In the genomic region with DNA sequence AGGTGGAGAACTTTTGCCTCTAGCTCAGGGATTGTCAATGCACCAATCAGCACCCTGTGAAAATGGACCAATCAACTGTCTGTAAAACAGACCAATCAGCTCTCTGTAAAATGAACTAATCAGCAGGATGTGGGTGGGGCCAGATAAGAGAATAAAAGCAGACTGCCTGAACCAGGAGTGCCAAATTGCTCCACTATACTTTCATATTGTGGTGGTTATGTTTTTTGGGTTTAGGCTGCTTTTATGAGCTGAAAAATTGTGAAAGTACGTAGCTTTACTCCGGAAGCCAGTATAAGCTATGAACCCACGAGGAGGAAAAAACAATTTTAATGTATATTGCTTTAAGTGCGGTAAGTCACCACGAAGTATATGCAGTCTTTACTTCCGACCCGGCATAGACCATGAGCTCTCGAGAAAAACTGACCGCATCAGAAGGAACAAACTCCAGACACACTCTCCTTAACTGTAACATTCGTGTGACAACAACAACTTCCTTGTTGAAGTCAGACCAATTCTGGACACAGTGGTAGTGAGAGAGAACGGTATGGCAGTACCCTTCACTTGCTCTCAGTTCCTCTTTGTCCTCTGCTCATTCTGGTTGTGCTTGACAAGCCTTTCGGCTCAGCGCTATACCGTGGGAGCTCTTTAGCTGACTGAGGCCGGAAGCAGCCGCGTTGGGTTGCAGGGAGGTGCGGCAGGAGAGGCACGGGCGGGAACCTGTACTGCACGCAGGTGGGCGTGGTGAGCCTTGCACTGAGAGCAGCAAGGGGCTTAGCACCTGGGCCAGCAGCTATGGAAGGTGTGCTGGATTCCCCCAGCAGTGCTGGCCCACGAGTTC, we compare ENCODE assay signal across 8 cellular contexts.
DNase-seq lines count a peak whose midpoint lies in the region; ATAC-seq and TF ChIP-seq lines count a peak whose summit lies in the region.

No MANE protein-coding gene starts in this region.

- no peaks in the 10 kb centered on the region for H3K36me3 ChIP-seq in mesendoderm (ENCODE audit: control insufficient read depth, insufficient read depth, low read length)
- no peaks in the 10 kb centered on the region for H3K36me3 ChIP-seq in esophagus muscularis mucosa

- H3K79me2 ChIP-seq in mesendoderm (ENCODE audit: control insufficient read depth, insufficient read depth, low read length), result no peaks in the 10 kb centered on the region

- no peak overlapping the region for H4K8ac ChIP-seq in mesendoderm (ENCODE audit: low read depth, low read length)

- no peak overlapping the region for H3K4me2 ChIP-seq in mesendoderm (ENCODE audit: low read length)

- H3K4me1 ChIP-seq in mesendoderm (ENCODE audit: control insufficient read depth, low read depth, low read length) (peaks cover 1% of the 10 kb centered on the region), esophagus muscularis mucosa (no peaks in the 10 kb centered on the region)

- H2BK15ac ChIP-seq in mesendoderm (replicated peaks; ENCODE audit: low read depth), result no peak overlapping the region

- TF ChIP-seq EP300 in esophagus muscularis mucosa (IDR thresholded peaks at IDR 0.05), result no peak

- no peak overlapping the region for H3K4ac ChIP-seq in mesendoderm (ENCODE audit: low read depth, low read length)

- H3K9me3 ChIP-seq in esophagus muscularis mucosa, result no peaks in the 10 kb centered on the region

- peaks cover 12% of the 10 kb centered on the region for H3K36me3 Mint-ChIP-seq in central memory CD8-positive, alpha-beta T cell (ENCODE audit: insufficient read depth)

- no peaks in the 10 kb centered on the region for H3K27me3 Mint-ChIP-seq in central memory CD8-positive, alpha-beta T cell

- no peaks in the 10 kb centered on the region for H3K79me1 ChIP-seq in mesendoderm (ENCODE audit: low read length)

- H3K18ac ChIP-seq in mesendoderm (ENCODE audit: low read length), result no peak overlapping the region

- no peak overlapping the region for H4K5ac ChIP-seq in mesendoderm (ENCODE audit: low read length)

- DNase-seq in T-helper 9 cell (peak; percentile 56), NCI-H446 (lab: John Stamatoyannopoulos, UW) (no peak), mesendoderm (no peak), esophagus muscularis mucosa (ENCODE audit: extremely low spot score) (no peak)
- DNase-seq in central memory CD8-positive, alpha-beta T cell (ENCODE audit: low spot score in 2 of 2), result peak; percentile 64 to 75
- DNase-seq in stimulated activated CD4-positive, alpha-beta T cell treated with anti-CD3 and anti-CD28 coated beads, Interleukin-4, amount 100 ng/mL, for 24 hours, result peak; percentile 71

- no peak overlapping the region for H2BK120ac ChIP-seq in mesendoderm (ENCODE audit: low read depth, low read length)

- intact Hi-C loops in esophagus muscularis mucosa (cut with DNase I), result loop anchor here (5.0 kb wide), 1 partner anchor 483 kb away; no protein-coding TSS in a partner anchor

- ATAC-seq in GM19025 (IDR thresholded peaks at IDR 0.05; ENCODE audit: low read depth, unreplicated experiment), result peak; percentile 99
- peak; percentile 99 for ATAC-seq in HG03066 (IDR thresholded peaks at IDR 0.05; ENCODE audit: low read depth, unreplicated experiment)
- peak; percentile 91 for ATAC-seq in central memory CD8-positive, alpha-beta T cell (replicated peaks; ENCODE audit: extremely low read depth, poor library complexity, severe bottlenecking)

- H3K23ac ChIP-seq in mesendoderm (ENCODE audit: low read length), result no peak overlapping the region

- H3K9me3 Mint-ChIP-seq in central memory CD8-positive, alpha-beta T cell, result no peaks in the 10 kb centered on the region

- peak overlapping the region; percentile 90 for H3K27ac Mint-ChIP-seq in central memory CD8-positive, alpha-beta T cell (ENCODE audit: low read depth)

- no peak overlapping the region for H3K56ac ChIP-seq in mesendoderm (ENCODE audit: low read length)

- H2AK5ac ChIP-seq in mesendoderm (ENCODE audit: low read length), result no peak overlapping the region

- H3K4me3 Mint-ChIP-seq in central memory CD8-positive, alpha-beta T cell, result peak overlapping the region; percentile 78

- H2BK5ac ChIP-seq in mesendoderm (ENCODE audit: low read length), result no peak overlapping the region

- no peaks in the 10 kb centered on the region for H3K27me3 ChIP-seq in mesendoderm (ENCODE audit: insufficient read depth, low read length, poor library complexity)
- peaks cover 0 to 8% (median 0%) of the 10 kb centered on the region in 4 donors for H3K27me3 ChIP-seq in esophagus muscularis mucosa

- no CpG with 5 or more reads among the region's 23 CpGs for WGBS in mesendoderm (ENCODE audit: extremely low coverage, insufficient coverage, low lambda C conversion rate)
- 77% methylated on average over 17 of the region's 23 CpGs for WGBS in esophagus muscularis mucosa

- no peak overlapping the region for H3K4me3 ChIP-seq in mesendoderm (ENCODE audit: low read length)
- peak overlapping the region in 2 of 4 donors; percentile 3 to 22 for H3K4me3 ChIP-seq in esophagus muscularis mucosa

- TF ChIP-seq CTCF in esophagus muscularis mucosa (IDR thresholded peaks at IDR 0.05), result no peak

- H3K9ac ChIP-seq in mesendoderm (ENCODE audit: low read length), result no peak overlapping the region

- H3K4me1 Mint-ChIP-seq in central memory CD8-positive, alpha-beta T cell, result peaks cover 18% of the 10 kb centered on the region

- TF ChIP-seq POLR2A in esophagus muscularis mucosa (IDR thresholded peaks at IDR 0.05; ENCODE audit: low read depth), result no peak

- no peak overlapping the region for H3K27ac ChIP-seq in mesendoderm (ENCODE audit: low read depth, low read length)
- no peak overlapping the region for H3K27ac ChIP-seq in esophagus muscularis mucosa (replicated peaks in 1 of 4)

Comparison
In these comparisons a context has a peak if more than half of its experiments do, and no peak if none do; other contexts are left out.
1. DNase-seq: peak in T-helper 9 cell (single experiment), central memory CD8-positive, alpha-beta T cell (2 of 2) and stimulated activated CD4-positive, alpha-beta T cell treated with anti-CD3 and anti-CD28 coated beads, Interleukin-4, amount 100 ng/mL, for 24 hours (single experiment); none in NCI-H446 (0 of 2), mesendoderm (single experiment) and esophagus muscularis mucosa (single experiment).
2. Peak in every context shown above with its lines, with median percentiles within 50 percentile points of each other: ATAC-seq.